In the genomic region with DNA sequence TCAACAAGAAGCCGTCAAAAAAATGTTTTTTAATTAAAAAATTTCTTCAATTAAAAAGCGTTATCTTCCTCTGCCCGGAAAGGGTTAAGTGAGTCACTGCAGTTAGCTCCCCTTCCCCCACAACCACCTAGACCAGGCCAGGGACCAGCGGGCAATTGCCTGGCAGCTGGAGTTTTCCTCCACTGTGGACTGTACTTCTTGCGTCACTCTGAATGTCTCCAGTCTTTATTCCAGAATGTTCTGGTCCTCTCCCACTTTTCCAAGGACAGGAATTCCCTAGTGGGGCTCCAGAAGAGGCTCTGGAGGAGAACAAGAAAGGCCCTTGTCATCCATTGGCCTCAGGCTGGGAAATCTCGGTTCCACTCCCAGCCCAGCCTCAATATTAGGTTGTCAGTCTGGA, we compare ENCODE assay signal across 1 cellular context.
A peak's percentile ranks its signal among the peaks of the same experiment; 100 is the strongest.
TF ChIP-seq lines count a peak whose summit lies in the region.

No MANE protein-coding gene starts in this region.

TF ChIP-seq in HepG2, 621 proteins besides CTCF, POLR2A, EP300 and RAD21 (continued from another document):
- TF ChIP-seq, protein P1, sequence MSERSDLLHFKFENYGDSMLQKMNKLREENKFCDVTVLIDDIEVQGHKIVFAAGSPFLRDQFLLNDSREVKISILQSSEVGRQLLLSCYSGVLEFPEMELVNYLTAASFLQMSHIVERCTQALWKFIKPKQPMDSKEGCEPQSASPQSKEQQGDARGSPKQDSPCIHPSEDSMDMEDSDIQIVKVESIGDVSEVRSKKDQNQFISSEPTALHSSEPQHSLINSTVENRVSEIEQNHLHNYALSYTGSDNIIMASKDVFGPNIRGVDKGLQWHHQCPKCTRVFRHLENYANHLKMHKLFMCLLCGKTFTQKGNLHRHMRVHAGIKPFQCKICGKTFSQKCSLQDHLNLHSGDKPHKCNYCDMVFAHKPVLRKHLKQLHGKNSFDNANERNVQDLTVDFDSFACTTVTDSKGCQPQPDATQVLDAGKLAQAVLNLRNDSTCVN (CRISPR knock-in tag; IDR thresholded peaks at IDR 0.05; ENCODE audit: borderline replicate concordance), result peak; percentile 80
- TF ChIP-seq ZNF652 (CRISPR knock-in tag; IDR thresholded peaks at IDR 0.05; ENCODE audit: borderline replicate concordance, low read depth) (peak; percentile 88), IKZF1 (IDR thresholded peaks at IDR 0.05) (no peak)
TF ChIP-seq in HepG2: peak in this region for 4.
